Comparison of ENCODE assay signal across 16 cellular contexts in the genomic region with DNA sequence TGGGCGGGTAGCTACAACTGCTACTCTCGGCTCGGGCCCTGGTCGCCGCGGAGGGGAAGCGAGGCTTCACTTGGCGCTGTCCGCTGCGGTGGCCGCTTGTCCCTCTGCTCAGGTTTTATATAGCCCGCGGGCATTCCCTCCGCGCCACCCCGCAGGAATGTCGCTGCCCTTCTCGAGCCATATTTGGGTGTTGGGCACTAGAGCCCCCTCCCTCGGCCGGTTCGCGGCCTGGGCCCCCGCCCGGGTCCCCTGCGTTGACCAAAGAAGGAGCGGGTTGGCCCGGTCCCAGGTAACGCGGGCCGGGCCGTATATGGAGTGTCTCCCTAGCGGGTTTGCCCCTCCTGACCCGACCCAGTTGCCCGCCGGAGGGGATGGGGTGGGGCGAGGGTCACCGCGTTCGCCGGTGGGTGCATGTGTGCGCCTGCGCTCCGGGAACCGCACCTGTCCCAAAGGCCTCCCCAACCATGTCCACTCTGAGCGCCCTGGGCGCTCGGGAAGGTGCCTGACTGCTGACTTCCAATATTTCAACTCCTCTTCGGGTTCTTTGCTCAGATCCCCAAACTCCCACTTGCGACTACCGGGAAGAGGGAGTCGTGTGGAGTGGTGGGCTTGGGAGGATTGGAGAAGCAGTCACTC. TPM values are rescaled to one million over a fixed set of nuclear protein-coding genes. Genes with fewer than 3 reads are reported as not detected.
DNase-seq lines count a peak whose midpoint lies in the region; ATAC-seq, FAIRE-seq and TF ChIP-seq lines count a peak whose summit lies in the region.
"Had no signal": no experiment of that assay in that cellular context is flagged by ENCODE, and none has a peak within 500 bp of the region (broad histone marks: within the 10 kb centered on the region; RNA-seq: fewer than 3 reads in every experiment).

A gene (minus strand): TSS at position 90 of the 636 bp plus-strand sequence. CDS start 979 bp downstream, outside the sequence.

- TF ChIP-seq POLR2A in K562 (conservative IDR thresholded peaks at IDR 0.05) = no peak

- 0 out of 2 replicates have a peak, but pooled peaks cover 2% of the 10 kb centered on the region for H4K20me1 ChIP-seq in K562 (replicated peaks; ENCODE audit: control insufficient read depth, insufficient read depth, low read length)
- H4K20me1 ChIP-seq in osteoblast (ENCODE audit: insufficient read depth, low read length) = no peaks in the 10 kb centered on the region

- CTCF ChIA-PET in K562 (lab: Yijun Ruan, JAX; ENCODE audit: low intra/inter-chr PET ratio) (no interaction called here), Calu3 (lab: Charles Lee) (no interaction called here)

- no peak within 1 kb of the TSS for H3K9ac ChIP-seq in K562 (ENCODE audit: insufficient read depth in 1 of 2, low read depth in 2 of 2, low read length in 2 of 2)
- H3K9ac ChIP-seq: KMS-11 had no signal

- intact Hi-C loops in K562 (cut with micrococcal nuclease) = loop anchor here (2.0 kb wide), 1 partner anchor 15 kb away; no protein-coding TSS in a partner anchor
- intact Hi-C loops in Calu3 (cut with micrococcal nuclease; ENCODE audit: unreplicated experiment) = no loop called here

- peaks cover 0 to 24% of the 10 kb centered on the region in 2 experiments; a peak in 2 of 5 replicates for H3K4me1 ChIP-seq in K562 (replicated peaks in 1 of 2; ENCODE audit: control insufficient read depth in 2 of 2, insufficient read depth in 2 of 2, low read length in 2 of 2)
- no peaks in the 10 kb centered on the region for H3K4me1 ChIP-seq in osteoblast (ENCODE audit: insufficient read depth, low read length)

- DNase-seq in ELF-1 (ENCODE audit: low read depth, low spot score) (peak; percentile 93), K562 (ENCODE audit: extremely low read depth in 1 of 4, low spot score in 3 of 4) (peak in 1 of 4 experiments; percentile 9), osteoblast (ENCODE audit: insufficient read length, low spot score, missing footprints) (peak; percentile 68), NCI-H2227 treated with DMSO at 0.1 percent for 48 hours (lab: John Stamatoyannopoulos, UW) (no peak), Calu3 (no peak)
- DNase-seq in stimulated activated naive CD4-positive, alpha-beta T cell treated with Interleukin-2 at 50 U/mL for 16 hours (lab: John Stamatoyannopoulos, UW) = no peak
- DNase-seq: activated T-cell treated with anti-CD3 and anti-CD28 coated beads, Interleukin-2, amount 50 U/mL, for 4 hours; body of pancreas; immature natural killer cell; NCI-H187; NK-92 treated with Interleukin-12 subunit alpha and Interleukin-12 subunit beta, amount 100 ng/mL, for 24 hours had no signal

- no TSS peak for BruUV-seq in K562 (replicated peaks; lab: Mats Ljungman, UMichigan)
- no TSS peak for BruUV-seq in Calu3 (replicated peaks; lab: Mats Ljungman, UMichigan)

- H3K4me3 ChIP-seq in K562 = no peak within 1 kb of the TSS
- H3K4me3 ChIP-seq in iPS-11a (ENCODE audit: low read depth, low read length) = peak within 1 kb of the TSS; percentile 61
- no peak within 1 kb of the TSS for H3K4me3 ChIP-seq in osteoblast (ENCODE audit: insufficient read depth, low read length)
- H3K4me3 ChIP-seq: body of pancreas, SK-N-MC had no signal

- H3K36me3 Mint-ChIP-seq in Calu3 (ENCODE audit: insufficient read depth, unreplicated experiment) = peaks cover 10% of the 10 kb centered on the region

- H3K36me3 ChIP-seq in K562 (ENCODE audit: control insufficient read depth, insufficient read depth, low read length) = no peaks in the 10 kb centered on the region
- no peaks in the 10 kb centered on the region for H3K36me3 ChIP-seq in osteoblast (ENCODE audit: insufficient read depth, low read length)

- no peak for TF ChIP-seq CTCF in K562 (IDR thresholded peaks at IDR 0.05 in 2 of 3, conservative IDR thresholded peaks at IDR 0.05 in 1 of 3; ENCODE audit: insufficient read depth in 2 of 3, low read depth in 1 of 3, low read length in 3 of 3)
- TF ChIP-seq CTCF in osteoblast (IDR thresholded peaks at IDR 0.05; ENCODE audit: extremely low read depth, low read depth, low read length) = no peak
- no peak for TF ChIP-seq CTCF in Calu3 (IDR thresholded peaks at IDR 0.05; ENCODE audit: unreplicated experiment)

- POLR2A ChIA-PET in K562 (lab: Yijun Ruan, JAX) = interaction anchor here (0.6 kb wide), 1 partner anchor 48 kb away, joined by 3 read pairs; no protein-coding TSS in a partner anchor

- H2AFZ ChIP-seq in K562 (ENCODE audit: low read depth, low read length) = no peak within 1 kb of the TSS
- H2AFZ ChIP-seq in osteoblast (ENCODE audit: low read length) = no peak within 1 kb of the TSS

- H3K27me3 ChIP-seq in K562 (ENCODE audit: control insufficient read depth in 2 of 2, insufficient read depth in 2 of 2, low read length in 2 of 2) (peaks cover 13 to 37% of the 10 kb centered on the region in 2 experiments; a peak in 4 of 5 replicates), osteoblast (ENCODE audit: insufficient read depth, low read length) (peaks cover 73% of the 10 kb centered on the region)

- H3K79me2 ChIP-seq in K562 (ENCODE audit: control insufficient read depth, insufficient read depth, low read length) = no peaks in the 10 kb centered on the region
- no peaks in the 10 kb centered on the region for H3K79me2 ChIP-seq in osteoblast (ENCODE audit: insufficient read depth, low read length)

- H3K4me3 Mint-ChIP-seq in Calu3 (ENCODE audit: low read depth, unreplicated experiment) = no peak within 1 kb of the TSS
- H3K4me3 Mint-ChIP-seq: activated T-cell treated with anti-CD3 and anti-CD28 coated beads, Interleukin-2, amount 50 U/mL, for 4 hours had no signal

- TF ChIP-seq EP300 in K562 (IDR thresholded peaks at IDR 0.05; ENCODE audit: low read length) = no peak

- H3K9me1 ChIP-seq in K562 (ENCODE audit: control insufficient read depth, insufficient read depth, low read length) = no peaks in the 10 kb centered on the region

- H3K9me3 Mint-ChIP-seq in Calu3 (ENCODE audit: low read depth, unreplicated experiment) = no peaks in the 10 kb centered on the region
- H3K9me3 Mint-ChIP-seq: activated T-cell treated with anti-CD3 and anti-CD28 coated beads, Interleukin-2, amount 50 U/mL, for 4 hours had no signal

- ATAC-seq in K562 (no peak), HG02610 (IDR thresholded peaks at IDR 0.05; ENCODE audit: unreplicated experiment) (no peak)
- ATAC-seq: activated CD4-positive, CD25-positive, alpha-beta regulatory T cell treated with anti-CD3 and anti-CD28 coated beads, Interleukin-2, amount 50 U/mL, for 24 hours; activated T-cell treated with anti-CD3 and anti-CD28 coated beads, Interleukin-2, amount 50 U/mL, for 4 hours; body of pancreas had no signal

- TF ChIP-seq RAD21 in K562 (CRISPR knock-in tag; conservative IDR thresholded peaks at IDR 0.05 in 1 of 2, IDR thresholded peaks at IDR 0.05 in 1 of 2) = no peak

- H3K4me1 Mint-ChIP-seq in Calu3 (ENCODE audit: low read depth, unreplicated experiment) = no peaks in the 10 kb centered on the region

- H3K27ac ChIP-seq in K562 (ENCODE audit: extremely low read depth, low read depth, low read length) (no peak within 1 kb of the TSS), osteoblast (ENCODE audit: low read depth, low read length) (no peak within 1 kb of the TSS)
- H3K27ac ChIP-seq: body of pancreas, KMS-11, SK-N-MC had no signal

- no peak within 1 kb of the TSS for H3K4me2 ChIP-seq in K562 (ENCODE audit: insufficient read depth, low read length)
- no peak within 1 kb of the TSS for H3K4me2 ChIP-seq in osteoblast (ENCODE audit: insufficient read depth, low read length)
- H3K4me2 ChIP-seq: KMS-11 had no signal

- FAIRE-seq in K562 (lab: Jason Lieb, UNC) = no peak

- 22% methylated on average over 46 of the region's 51 CpGs for WGBS in K562 (ENCODE audit: insufficient coverage, low coverage, missing lambda C conversion rate)

- peaks cover 52% of the 10 kb centered on the region for H3K27me3 Mint-ChIP-seq in Calu3 (ENCODE audit: unreplicated experiment)

- in situ Hi-C loops in K562 (cut with MboI) = no loop called here

- no peak within 1 kb of the TSS for H3K27ac Mint-ChIP-seq in Calu3 (ENCODE audit: unreplicated experiment)
- H3K27ac Mint-ChIP-seq: immature natural killer cell had no signal

- H3K9me3 ChIP-seq in K562 (replicated peaks; ENCODE audit: control insufficient read depth, insufficient read depth, low read depth, low read length) = no peaks in the 10 kb centered on the region
- no peaks in the 10 kb centered on the region for H3K9me3 ChIP-seq in osteoblast (ENCODE audit: low read depth, low read length)
- H3K9me3 ChIP-seq: body of pancreas had no signal

TF ChIP-seq in K562, 482 proteins besides CTCF, POLR2A, EP300 and RAD21:
- TF ChIP-seq NONO (IDR thresholded peaks at IDR 0.05; ENCODE audit: low read depth in 2 of 2, low read length in 1 of 2) (no peak), HDAC6 (IDR thresholded peaks at IDR 0.05; ENCODE audit: low read depth, low read length) (peak; percentile 44; the same call in 1 of the 2 replicates)

RNA-seq across cellular contexts. Expression of the gene that starts here (rescaled TPM):
- not detected in 2 replicates for total RNA-seq in K562 (2011; cell fraction: chromatin; rRNA removed; ENCODE audit: low replicate concordance)
- not detected in 2 replicates for total RNA-seq in K562 (2011; cell fraction: nucleolus; rRNA removed)
- not detected in 2 replicates for total RNA-seq in K562 (2011; cell fraction: nucleoplasm; rRNA removed)
- total RNA-seq in K562 (2014; rRNA removed) = 0.36 TPM in 1 of 2 replicates, not detected in the other
- total RNA-seq in K562 (2014; rRNA removed; fragmentation: Illumina TruSeq; extraction: Trizol) = not detected in 2 replicates
- total RNA-seq in K562 (2015; rRNA removed; fragmentation: Illumina TruSeq; extraction: Trizol) = 0.15 TPM in 1 of 2 replicates, not detected in the other
- not detected in 2 replicates for total RNA-seq in K562 (2021)
- polyA plus RNA-seq in K562 (2011; rRNA removed) = 0.07 TPM in 1 of 2 replicates, not detected in the other
- 0.16 TPM in 1 of 2 replicates, not detected in the other for polyA plus RNA-seq in K562 (2011; cell fraction: cytosol; rRNA removed)
- polyA plus RNA-seq in K562 (2011; cell fraction: nucleus; rRNA removed) = 0.11 and 0.18 TPM in 2 replicates
- 0.08 and 0.14 TPM in 2 replicates for polyA plus RNA-seq in K562 (2012)
- 0.07 TPM in 1 of 2 replicates, not detected in the other for polyA plus RNA-seq in K562 (2014; fragmentation: Illumina TruSeq; extraction: Trizol)
- polyA plus RNA-seq in K562 (2014; fragmentation: Nextera tagmentation; extraction: Ambion mirVana) = not detected
- not detected in 2 replicates for polyA plus RNA-seq in K562 (2014; rRNA removed)
- polyA minus RNA-seq in K562 (2011; rRNA and poly(A)+ RNA removed) = not detected in 2 replicates
- not detected in 2 replicates for polyA minus RNA-seq in K562 (2011; cell fraction: cytosol; rRNA and poly(A)+ RNA removed)
- not detected in 2 replicates for polyA minus RNA-seq in K562 (2011; cell fraction: nucleus; rRNA and poly(A)+ RNA removed)
- total RNA-seq in osteoblast = not detected in 2 replicates
- 0.37 and 0.45 TPM in 2 replicates for total RNA-seq in Calu3 (2022)
- total RNA-seq: activated T-cell treated with anti-CD3 and anti-CD28 coated beads, Interleukin-2, amount 50 U/mL, for 4 hours had no signal
- polyA plus RNA-seq: immature natural killer cell had no signal

Comparison
In these comparisons a context has a peak if more than half of its experiments do, and no peak if none do; other contexts are left out.
1. Peak in DNase-seq in osteoblast; RNA of the gene not detected or under 1 TPM.